In the genomic region with DNA sequence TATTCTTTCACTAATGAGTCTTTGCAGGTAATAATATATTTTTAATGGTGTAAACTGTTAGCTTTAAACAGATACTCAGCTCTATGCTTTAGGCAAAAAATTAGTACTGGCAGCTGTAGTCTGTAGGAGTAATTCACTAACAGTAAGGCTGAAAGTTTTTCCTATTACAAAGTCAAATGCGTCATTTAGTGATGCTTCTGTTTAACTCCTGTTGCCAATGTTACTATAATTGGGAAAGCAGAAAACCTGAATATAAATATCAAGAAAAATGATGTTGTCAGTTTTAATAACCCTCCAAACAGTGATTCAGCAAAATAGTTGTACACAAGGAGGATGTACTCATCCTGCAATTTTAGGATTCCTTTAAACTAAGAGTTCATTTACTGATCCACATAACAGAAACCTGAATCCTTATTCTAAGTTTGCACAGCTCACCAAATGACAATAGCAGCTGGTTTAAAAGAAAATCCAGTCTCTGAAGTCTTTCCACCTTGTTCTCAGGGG, we compare ENCODE assay signal across 9 cellular contexts. TPM values are rescaled to one million over a fixed set of nuclear protein-coding genes. Genes with fewer than 3 reads are reported as not detected.
DNase-seq lines count a peak whose midpoint lies in the region; TF ChIP-seq lines count a peak whose summit lies in the region.
"Had no signal": no experiment of that assay in that cellular context is flagged by ENCODE, and none has a peak within 500 bp of the region (broad histone marks: within the 10 kb centered on the region; RNA-seq: fewer than 3 reads in every experiment).

No MANE protein-coding gene starts in this region.

- TF ChIP-seq EP300 in SK-N-SH (IDR thresholded peaks at IDR 0.05; ENCODE audit: borderline replicate concordance in 1 of 2, low read depth in 1 of 2, low read length in 1 of 2), result peak in 1 of 2 experiments; percentile 46; a peak in 1 of 4 replicates

- DNase-seq in GM04504 (ENCODE audit: low read depth) (peak; percentile 77), SK-N-SH (no peak), fibroblast of peridontal ligament (ENCODE audit: extremely low read depth) (peak; percentile 86), smooth muscle cell (lab: John Stamatoyannopoulos, UW; ENCODE audit: unreplicated experiment) (no peak), NCI-H146 treated with DMSO at 0.1 percent for 48 hours (lab: John Stamatoyannopoulos, UW; ENCODE audit: unreplicated experiment) (no peak), NCI-H510A (lab: John Stamatoyannopoulos, UW) (no peak)
- DNase-seq in stimulated activated CD4-positive, alpha-beta T cell treated with anti-CD3 and anti-CD28 coated beads, Interleukin-4, amount 100 ng/mL, for 1 hour, result no peak
- DNase-seq: activated CD8-positive, alpha-beta memory T cell treated with anti-CD3 and anti-CD28 coated beads, Interleukin-2, amount 50 U/mL, for 4 hours; NCI-H82 had no signal

- TF ChIP-seq CTCF in SK-N-SH (IDR thresholded peaks at IDR 0.05), result no peak
- TF ChIP-seq CTCF in smooth muscle cell (IDR thresholded peaks at IDR 0.05; ENCODE audit: borderline replicate concordance, insufficient read depth, poor library complexity, severe bottlenecking), result no peak

- H3K36me3 ChIP-seq in SK-N-SH (replicated peaks in 1 of 2; ENCODE audit: control insufficient read depth in 1 of 2, insufficient read depth in 2 of 2, low read length in 1 of 2), result peaks cover 0 to 10% of the 10 kb centered on the region in 2 experiments
- no peaks in the 10 kb centered on the region for H3K36me3 ChIP-seq in smooth muscle cell (ENCODE audit: low read depth)

- TF ChIP-seq RAD21 in SK-N-SH (IDR thresholded peaks at IDR 0.05; ENCODE audit: low read length), result no peak

- peak overlapping the region; percentile 34 for H3K9ac ChIP-seq in SK-N-SH
- H3K9ac ChIP-seq in smooth muscle cell (ENCODE audit: low read depth), result peak overlapping the region; percentile 25

- no peak overlapping the region for H2AFZ ChIP-seq in SK-N-SH (ENCODE audit: low read depth)
- H2AFZ ChIP-seq in smooth muscle cell (ENCODE audit: low read depth), result no peak overlapping the region

- no peaks in the 10 kb centered on the region for H3K9me2 ChIP-seq in SK-N-SH

- peak overlapping the region; percentile 73 to 91 for H3K27ac ChIP-seq in SK-N-SH (ENCODE audit: low read depth in 2 of 2, low read length in 1 of 2)
- peak overlapping the region; percentile 72 for H3K27ac ChIP-seq in smooth muscle cell (ENCODE audit: low read depth)

- POLR2A ChIA-PET in SK-N-SH (lab: Yijun Ruan, JAX), result no interaction called here

- peaks cover 90% of the 10 kb centered on the region for H3K79me2 ChIP-seq in SK-N-SH (ENCODE audit: insufficient read depth)
- H3K79me2 ChIP-seq in smooth muscle cell (ENCODE audit: low read depth), result peaks cover 91% of the 10 kb centered on the region

- H3K4me2 ChIP-seq in SK-N-SH (peak overlapping the region; percentile 55), smooth muscle cell (peak overlapping the region; percentile 61)

- CTCF ChIA-PET in SK-N-SH (lab: Yijun Ruan, JAX), result interaction anchor here (0.9 to 1.9 kb wide), 2 partner anchors 49 to 1213 kb away, joined by 3 to 7 read pairs; no protein-coding TSS in a partner anchor

- 14% methylated on average over 1 of the region's 1 CpG for WGBS in SK-N-SH (ENCODE audit: low lambda C conversion rate)
- WGBS in smooth muscle cell (ENCODE audit: low lambda C conversion rate), result 81% methylated on average over 1 of the region's 1 CpG

- H3K4me1 ChIP-seq in SK-N-SH (ENCODE audit: control insufficient read depth in 1 of 2, insufficient read depth in 2 of 2, low read depth in 1 of 2, low read length in 1 of 2) (peaks cover 6 to 38% of the 10 kb centered on the region in 2 experiments), smooth muscle cell (ENCODE audit: low read depth) (peaks cover 39% of the 10 kb centered on the region)

- H3K4me3 ChIP-seq in SK-N-SH (ENCODE audit: low read depth in 2 of 2, low read length in 1 of 2), result 0 out of 4 replicates have a peak overlapping the region, but pooled peaks of 1 of the 2 experiments have one; percentile 20
- H3K4me3 ChIP-seq in smooth muscle cell, result no peak overlapping the region

- H3F3A ChIP-seq in SK-N-SH (replicated peaks; ENCODE audit: insufficient read depth) (peaks cover 23% of the 10 kb centered on the region), smooth muscle cell (ENCODE audit: low read depth) (peaks cover 9% of the 10 kb centered on the region)

- H3K9me3 ChIP-seq in SK-N-SH (no peaks in the 10 kb centered on the region), smooth muscle cell (replicated peaks; ENCODE audit: low read depth) (no peaks in the 10 kb centered on the region)

- H4K20me1 ChIP-seq in SK-N-SH (ENCODE audit: insufficient read depth) (peaks cover 72% of the 10 kb centered on the region), smooth muscle cell (ENCODE audit: low read depth) (peaks cover 86% of the 10 kb centered on the region)

- H3K27me3 ChIP-seq in SK-N-SH (ENCODE audit: insufficient read depth), result no peaks in the 10 kb centered on the region
- no peaks in the 10 kb centered on the region for H3K27me3 ChIP-seq in smooth muscle cell (ENCODE audit: low read depth)

TF ChIP-seq in SK-N-SH, 30 proteins besides CTCF, POLR2A, EP300 and RAD21 (continues in another document):
- TF ChIP-seq EZH2phosphoT487 (IDR thresholded peaks at IDR 0.05; ENCODE audit: borderline replicate concordance, low read depth) (no peak), YY1 (IDR thresholded peaks at IDR 0.05; ENCODE audit: low read depth) (no peak), NRF1 (IDR thresholded peaks at IDR 0.05; ENCODE audit: low read depth, low read length) (no peak), NFIC (IDR thresholded peaks at IDR 0.05; ENCODE audit: borderline replicate concordance) (peak; percentile 51; the same call in 1 of the 2 replicates), GABPA (IDR thresholded peaks at IDR 0.05; ENCODE audit: low read depth) (no peak), MXI1 (IDR thresholded peaks at IDR 0.05; ENCODE audit: low read depth, low read length) (no peak), RCOR1 (IDR thresholded peaks at IDR 0.05; ENCODE audit: low read length) (no peak), JUND (IDR thresholded peaks at IDR 0.05) (peak; percentile 68), FOXJ3 (CRISPR knock-in tag; IDR thresholded peaks at IDR 0.05) (no peak), MEF2A (IDR thresholded peaks at IDR 0.05; ENCODE audit: borderline replicate concordance, low read depth) (peak; percentile 83; the same call in 1 of the 2 replicates), FOXM1 (IDR thresholded peaks at IDR 0.05; ENCODE audit: low read depth) (no peak), SIN3A (IDR thresholded peaks at IDR 0.05; ENCODE audit: borderline replicate concordance, low read depth, low read length) (no peak), FOSL2 (IDR thresholded peaks at IDR 0.05; ENCODE audit: borderline replicate concordance, low read depth) (peak; percentile 76; the same call in 1 of the 2 replicates), TCF12 (IDR thresholded peaks at IDR 0.05) (peak; percentile 62), GATA2 (CRISPR knock-in tag; IDR thresholded peaks at IDR 0.05) (no peak), SMC3 (IDR thresholded peaks at IDR 0.05; ENCODE audit: low read depth, low read length) (no peak)
- TF ChIP-seq, protein P1, sequence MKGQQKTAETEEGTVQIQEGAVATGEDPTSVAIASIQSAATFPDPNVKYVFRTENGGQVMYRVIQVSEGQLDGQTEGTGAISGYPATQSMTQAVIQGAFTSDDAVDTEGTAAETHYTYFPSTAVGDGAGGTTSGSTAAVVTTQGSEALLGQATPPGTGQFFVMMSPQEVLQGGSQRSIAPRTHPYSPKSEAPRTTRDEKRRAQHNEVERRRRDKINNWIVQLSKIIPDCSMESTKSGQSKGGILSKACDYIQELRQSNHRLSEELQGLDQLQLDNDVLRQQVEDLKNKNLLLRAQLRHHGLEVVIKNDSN (IDR thresholded peaks at IDR 0.05; ENCODE audit: borderline replicate concordance, low read depth), result no peak
- TF ChIP-seq, protein P2, sequence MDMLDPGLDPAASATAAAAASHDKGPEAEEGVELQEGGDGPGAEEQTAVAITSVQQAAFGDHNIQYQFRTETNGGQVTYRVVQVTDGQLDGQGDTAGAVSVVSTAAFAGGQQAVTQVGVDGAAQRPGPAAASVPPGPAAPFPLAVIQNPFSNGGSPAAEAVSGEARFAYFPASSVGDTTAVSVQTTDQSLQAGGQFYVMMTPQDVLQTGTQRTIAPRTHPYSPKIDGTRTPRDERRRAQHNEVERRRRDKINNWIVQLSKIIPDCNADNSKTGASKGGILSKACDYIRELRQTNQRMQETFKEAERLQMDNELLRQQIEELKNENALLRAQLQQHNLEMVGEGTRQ (IDR thresholded peaks at IDR 0.05; ENCODE audit: borderline replicate concordance, low read depth, low read length), result no peak
- TF ChIP-seq, protein P3, sequence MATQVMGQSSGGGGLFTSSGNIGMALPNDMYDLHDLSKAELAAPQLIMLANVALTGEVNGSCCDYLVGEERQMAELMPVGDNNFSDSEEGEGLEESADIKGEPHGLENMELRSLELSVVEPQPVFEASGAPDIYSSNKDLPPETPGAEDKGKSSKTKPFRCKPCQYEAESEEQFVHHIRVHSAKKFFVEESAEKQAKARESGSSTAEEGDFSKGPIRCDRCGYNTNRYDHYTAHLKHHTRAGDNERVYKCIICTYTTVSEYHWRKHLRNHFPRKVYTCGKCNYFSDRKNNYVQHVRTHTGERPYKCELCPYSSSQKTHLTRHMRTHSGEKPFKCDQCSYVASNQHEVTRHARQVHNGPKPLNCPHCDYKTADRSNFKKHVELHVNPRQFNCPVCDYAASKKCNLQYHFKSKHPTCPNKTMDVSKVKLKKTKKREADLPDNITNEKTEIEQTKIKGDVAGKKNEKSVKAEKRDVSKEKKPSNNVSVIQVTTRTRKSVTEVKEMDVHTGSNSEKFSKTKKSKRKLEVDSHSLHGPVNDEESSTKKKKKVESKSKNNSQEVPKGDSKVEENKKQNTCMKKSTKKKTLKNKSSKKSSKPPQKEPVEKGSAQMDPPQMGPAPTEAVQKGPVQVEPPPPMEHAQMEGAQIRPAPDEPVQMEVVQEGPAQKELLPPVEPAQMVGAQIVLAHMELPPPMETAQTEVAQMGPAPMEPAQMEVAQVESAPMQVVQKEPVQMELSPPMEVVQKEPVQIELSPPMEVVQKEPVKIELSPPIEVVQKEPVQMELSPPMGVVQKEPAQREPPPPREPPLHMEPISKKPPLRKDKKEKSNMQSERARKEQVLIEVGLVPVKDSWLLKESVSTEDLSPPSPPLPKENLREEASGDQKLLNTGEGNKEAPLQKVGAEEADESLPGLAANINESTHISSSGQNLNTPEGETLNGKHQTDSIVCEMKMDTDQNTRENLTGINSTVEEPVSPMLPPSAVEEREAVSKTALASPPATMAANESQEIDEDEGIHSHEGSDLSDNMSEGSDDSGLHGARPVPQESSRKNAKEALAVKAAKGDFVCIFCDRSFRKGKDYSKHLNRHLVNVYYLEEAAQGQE (IDR thresholded peaks at IDR 0.05; ENCODE audit: low read depth, low read length), result no peak

RNA-seq across cellular contexts. Expression of a gene that starts 4.3 kb away (rescaled TPM):
- 30.3 and 38.1 TPM in 2 replicates for polyA plus RNA-seq in SK-N-SH (2012; rRNA removed)
- 34.2 and 35.3 TPM in 2 replicates for polyA plus RNA-seq in SK-N-SH (2012; cell fraction: cytosol; rRNA removed)
- 21.2 and 28.0 TPM in 2 replicates for polyA plus RNA-seq in SK-N-SH (2012; cell fraction: nucleus; rRNA removed)
- 67.3 and 76.5 TPM in 2 replicates for total RNA-seq in smooth muscle cell
- 47.4 and 52.5 TPM in 2 replicates for polyA plus RNA-seq in smooth muscle cell

Comparison
In these comparisons a context has a peak if more than half of its experiments do, and no peak if none do; other contexts are left out.
1. DNase-seq: peak in GM04504 (single experiment) and fibroblast of peridontal ligament (single experiment); none in SK-N-SH (single experiment), smooth muscle cell (single experiment), NCI-H146 treated with DMSO at 0.1 percent for 48 hours (single experiment), stimulated activated CD4-positive, alpha-beta T cell treated with anti-CD3 and anti-CD28 coated beads, Interleukin-4, amount 100 ng/mL, for 1 hour (single experiment) and NCI-H510A (single experiment).